In genomic region chr3:4980229-4981159, GRCh38 we compare ENCODE assay signal across 8 cellular contexts. TPM values are rescaled to one million over a fixed set of nuclear protein-coding genes. Genes with fewer than 3 reads are reported as not detected.
DNase-seq lines count a peak whose midpoint lies in the region; ATAC-seq, FAIRE-seq and TF ChIP-seq lines count a peak whose summit lies in the region.

No MANE protein-coding gene starts in this region.

- H3K4me1 Mint-ChIP-seq in activated B cell treated with CpG ODN at 0.5 μM for 24 hours: peaks cover 70% of the 10 kb centered on the region

- peaks cover 12% of the 10 kb centered on the region; the same call in 1 of the 2 replicates for H4K20me1 ChIP-seq in HCT116 (ENCODE audit: insufficient read depth)

- H3K27me3 ChIP-seq in HCT116 (ENCODE audit: insufficient read depth, low read length) (no peaks in the 10 kb centered on the region), bronchial epithelial cell (ENCODE audit: control insufficient read depth, insufficient read depth, low read length) (no peaks in the 10 kb centered on the region)

- FAIRE-seq in D721Med (lab: Jason Lieb, UNC) (no peak), bronchial epithelial cell (lab: Jason Lieb, UNC) (no peak)

- H3K4me3 ChIP-seq in HCT116 (replicated peaks in 1 of 2; ENCODE audit: low read depth in 1 of 2, low read length in 2 of 2): peak overlapping the region; percentile 72 to 87
- peak overlapping the region; percentile 95 for H3K4me3 ChIP-seq in bronchial epithelial cell (ENCODE audit: low read depth, low read length)

- intact Hi-C loops in HCT116 (cut with micrococcal nuclease): no loop called here
- intact Hi-C loops in activated B cell treated with CpG ODN at 0.5 μM for 24 hours (cut with micrococcal nuclease): loop anchor here (1.0 to 10.0 kb wide), 8 partner anchors 31 to 916 kb away; partner anchors contain the start of genes ITPR1 and SETMAR

- H3K9me2 ChIP-seq in HCT116 (ENCODE audit: insufficient read depth): no peaks in the 10 kb centered on the region

- no peaks in the 10 kb centered on the region for H3K9me3 Mint-ChIP-seq in activated B cell treated with CpG ODN at 0.5 μM for 24 hours

- TF ChIP-seq CTCF in D721Med (IDR thresholded peaks at IDR 0.05; ENCODE audit: insufficient read depth, missing control alignments): peak; percentile 67
- peak in 2 of 3 experiments; percentile 89 to 95; a peak in 4 of 6 replicates for TF ChIP-seq CTCF in HCT116 (IDR thresholded peaks at IDR 0.05 in 2 of 3, conservative IDR thresholded peaks at IDR 0.05 in 1 of 3; ENCODE audit: borderline replicate concordance in 1 of 3, insufficient read depth in 1 of 3, low read depth in 2 of 3, low read length in 2 of 3)
- no peak for TF ChIP-seq CTCF in activated B cell treated with CpG ODN at 0.5 μM for 24 hours (IDR thresholded peaks at IDR 0.05)
- TF ChIP-seq CTCF in bronchial epithelial cell (IDR thresholded peaks at IDR 0.05; ENCODE audit: insufficient read depth, low read length, severe bottlenecking): peak; percentile 96

- H3K27me3 Mint-ChIP-seq in activated B cell treated with CpG ODN at 0.5 μM for 24 hours: no peaks in the 10 kb centered on the region

- POLR2A ChIA-PET in HCT116 (lab: Charles Lee) (interaction anchor here (1.4 to 5.1 kb wide), 4 partner anchors 14 to 46 kb away, joined by 4 to 39 read pairs (median 22); no protein-coding TSS in a partner anchor), activated B cell treated with CpG ODN at 0.5 μM for 24 hours (lab: Charles Lee) (interaction anchor here (0.7 to 14.2 kb wide), 17 partner anchors 7 to 269 kb away, joined by 3 to 478 read pairs (median 10); partner anchors contain the start of gene EDEM1)

- peaks cover 8 to 31% of the 10 kb centered on the region in 2 experiments; a peak in 3 of 4 replicates for H3K36me3 ChIP-seq in HCT116 (ENCODE audit: control insufficient read depth in 1 of 2, insufficient read depth in 2 of 2, low read length in 2 of 2)
- peaks cover 20% of the 10 kb centered on the region for H3K36me3 ChIP-seq in bronchial epithelial cell (ENCODE audit: control insufficient read depth, insufficient read depth, low read length)

- no peak for TF ChIP-seq RAD21 in HCT116 (IDR thresholded peaks at IDR 0.05; ENCODE audit: low read depth)

- peak overlapping the region; percentile 91 for H3K27ac ChIP-seq in HCT116 (ENCODE audit: low read depth, low read length)

- peak overlapping the region; percentile 86 for H3K4me2 ChIP-seq in HCT116 (ENCODE audit: low read length)

- H3K9me3 ChIP-seq in HCT116 (ENCODE audit: control insufficient read depth in 1 of 2, insufficient read depth in 1 of 2, low read depth in 1 of 2, low read length in 2 of 2): no peaks in the 10 kb centered on the region

- H3K27ac Mint-ChIP-seq in activated B cell treated with CpG ODN at 0.5 μM for 24 hours: peak overlapping the region; percentile 97

- peaks cover 42% of the 10 kb centered on the region for H3K79me2 ChIP-seq in HCT116 (ENCODE audit: insufficient read depth, low read length)

- DNase-seq in D721Med (ENCODE audit: insufficient read length, low spot score) (no peak), HCT116 (ENCODE audit: low read depth, low spot score) (peak; percentile 62), NCI-H2227 (lab: John Stamatoyannopoulos, UW; ENCODE audit: unreplicated experiment) (peak; percentile 70), activated B cell treated with CpG ODN at 0.5 μM for 24 hours (peak; percentile 87), bronchial epithelial cell (ENCODE audit: low read depth) (peak; percentile 63), inferior parietal cortex (ENCODE audit: extremely low spot score) (peak; percentile 81), smooth muscle cell of the brain vasculature (ENCODE audit: low read depth, low spot score) (peak; percentile 85), cortex of kidney (lab: John Stamatoyannopoulos, UW) (no peak)

- peak overlapping the region; percentile 96 for H3K9ac ChIP-seq in HCT116 (ENCODE audit: low read length)

- H3K36me3 Mint-ChIP-seq in activated B cell treated with CpG ODN at 0.5 μM for 24 hours (ENCODE audit: low read depth): peaks cover 45% of the 10 kb centered on the region

- H2AFZ ChIP-seq in HCT116 (ENCODE audit: low read depth, low read length, poor library complexity, severe bottlenecking): no peak overlapping the region

- RAD21 ChIA-PET in HCT116 (lab: Charles Lee; ENCODE audit: low non-redundant PET in 1 of 2, low total read pairs in 2 of 2, uncharacterized antibody in 2 of 2, unreplicated experiment in 2 of 2): interaction anchor here in 1 of 2 experiments (0.9 kb wide), 1 partner anchor 269 kb away, joined by 4 read pairs; no protein-coding TSS in a partner anchor

- H3K4me3 Mint-ChIP-seq in activated B cell treated with CpG ODN at 0.5 μM for 24 hours: peak overlapping the region; percentile 96

- ATAC-seq in HCT116 (peak; percentile 15), activated B cell treated with CpG ODN at 0.5 μM for 24 hours (ENCODE audit: low read depth) (peak; percentile 13)

- H3K4me1 ChIP-seq in HCT116 (ENCODE audit: control insufficient read depth in 1 of 2, insufficient read depth in 2 of 2, low read length in 2 of 2): peaks cover 64 to 84% of the 10 kb centered on the region in 2 experiments

- BruUV-seq in HCT116 (replicated peaks; lab: Mats Ljungman, UMichigan): no TSS peak

- CTCF ChIA-PET in HCT116 (lab: Charles Lee): interaction anchor here (0.8 to 2.3 kb wide), 11 partner anchors 12 to 269 kb away, joined by 3 to 10 read pairs (median 4); no protein-coding TSS in a partner anchor
- CTCF ChIA-PET in activated B cell treated with CpG ODN at 0.5 μM for 24 hours (lab: Charles Lee): interaction anchor here (0.7 to 10.3 kb wide), 19 partner anchors 22 to 269 kb away, joined by 3 to 72 read pairs (median 5); no protein-coding TSS in a partner anchor

- TF ChIP-seq POLR2A in HCT116 (IDR thresholded peaks at IDR 0.05; ENCODE audit: borderline replicate concordance, extremely low read depth, insufficient read depth, insufficient read length): no peak

TF ChIP-seq in HCT116, 20 proteins besides CTCF, POLR2A, EP300 and RAD21:
- TF ChIP-seq FOSL1 (IDR thresholded peaks at IDR 0.05; ENCODE audit: low read depth) (no peak), TCF7L2 (IDR thresholded peaks at IDR 0.05; ENCODE audit: borderline replicate concordance, extremely low read depth, insufficient read depth, insufficient read length) (peak; percentile 35), POLR2AphosphoS5 (IDR thresholded peaks at IDR 0.05; ENCODE audit: low read depth, low read length) (peak; percentile 79), JUND (IDR thresholded peaks at IDR 0.05) (no peak), ZFX (IDR thresholded peaks at IDR 0.05) (no peak), SIN3A (IDR thresholded peaks at IDR 0.05; ENCODE audit: low read depth) (no peak), YY1 (IDR thresholded peaks at IDR 0.05; ENCODE audit: extremely low read depth, insufficient replicate concordance, low read depth, low read length) (no peak), SRF (IDR thresholded peaks at IDR 0.05; ENCODE audit: low read depth) (no peak)
- TF ChIP-seq, protein P1, sequence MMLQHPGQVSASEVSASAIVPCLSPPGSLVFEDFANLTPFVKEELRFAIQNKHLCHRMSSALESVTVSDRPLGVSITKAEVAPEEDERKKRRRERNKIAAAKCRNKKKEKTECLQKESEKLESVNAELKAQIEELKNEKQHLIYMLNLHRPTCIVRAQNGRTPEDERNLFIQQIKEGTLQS (IDR thresholded peaks at IDR 0.05): no peak

RNA-seq across cellular contexts. Expression of gene BHLHE40, which starts 1.3 kb away (rescaled TPM):
- total RNA-seq in HCT116 (2021; ENCODE audit: unreplicated experiment) (81.6 TPM), activated B cell treated with CpG ODN at 0.5 μM for 24 hours (41.5 and 43.9 TPM in 2 replicates), bronchial epithelial cell (38.5 and 42.9 TPM in 2 replicates)
- polyA plus RNA-seq in HCT116 (2012): 129 and 166 TPM in 2 replicates

Comparison
In these comparisons a context has a peak if more than half of its experiments do, and no peak if none do; other contexts are left out.
1. DNase-seq: peak in HCT116 (single experiment), NCI-H2227 (single experiment), activated B cell treated with CpG ODN at 0.5 μM for 24 hours (single experiment), bronchial epithelial cell (single experiment), inferior parietal cortex (single experiment) and smooth muscle cell of the brain vasculature (single experiment); none in D721Med (single experiment) and cortex of kidney (single experiment).